Comparison of ENCODE assay signal across 11 cellular contexts in genomic region chr17:59757043-59757824, GRCh38. TPM values are rescaled to one million over a fixed set of nuclear protein-coding genes. Genes with fewer than 3 reads are reported as not detected.
DNase-seq lines count a peak whose midpoint lies in the region; ATAC-seq and TF ChIP-seq lines count a peak whose summit lies in the region.
"Had no signal": no experiment of that assay in that cellular context is flagged by ENCODE, and none has a peak within 500 bp of the region (broad histone marks: within the 10 kb centered on the region; RNA-seq: fewer than 3 reads in every experiment).

No MANE protein-coding gene starts in this region.

- CTCF ChIA-PET in T-cell (lab: Charles Lee): interaction anchor here in 1 of 2 donors (0.6 to 1.0 kb wide), 3 partner anchors 103 to 1089 kb away, joined by 3 to 5 read pairs (median 3); no protein-coding TSS in a partner anchor

- H3K4me1 ChIP-seq in heart right ventricle: peaks cover 0 to 69% (median 5%) of the 10 kb centered on the region in 9 donors

- ATAC-seq in T-cell (replicated peaks in 1 of 4) (no peak), heart right ventricle (no peak), GM21529 (IDR thresholded peaks at IDR 0.05; ENCODE audit: unreplicated experiment) (no peak)

- peaks cover 80% of the 10 kb centered on the region for H3K4me1 Mint-ChIP-seq in HFFc6 (ENCODE audit: low read depth)
- H3K4me1 Mint-ChIP-seq in T-cell: peaks cover 26 to 48% (median 48%) of the 10 kb centered on the region in 3 donors
- H3K4me1 Mint-ChIP-seq in glutamatergic neuron (ENCODE audit: low read depth, unreplicated experiment): no peaks in the 10 kb centered on the region

- H3K27me3 Mint-ChIP-seq in HFFc6 (ENCODE audit: insufficient read depth) (no peaks in the 10 kb centered on the region), T-cell (no peaks in the 10 kb centered on the region), glutamatergic neuron (ENCODE audit: unreplicated experiment) (no peaks in the 10 kb centered on the region)

- 65 to 69% methylated on average over 1 of the region's 1 CpG for WGBS in heart right ventricle, 2 donors

- H3K27ac Mint-ChIP-seq in HFFc6 (peak overlapping the region; percentile 78), T-cell (peak overlapping the region; percentile 74 to 86), glutamatergic neuron (ENCODE audit: unreplicated experiment) (no peak overlapping the region)

- peaks cover 22% of the 10 kb centered on the region for H3K36me3 Mint-ChIP-seq in HFFc6 (ENCODE audit: low read depth)
- peaks cover 21% of the 10 kb centered on the region for H3K36me3 Mint-ChIP-seq in T-cell
- H3K36me3 Mint-ChIP-seq in glutamatergic neuron (ENCODE audit: unreplicated experiment): peaks cover 5% of the 10 kb centered on the region

- H3K9me3 ChIP-seq in heart right ventricle: peaks cover 0 to 8% (median 0%) of the 10 kb centered on the region in 11 donors

- H3K9me3 Mint-ChIP-seq in HFFc6 (no peaks in the 10 kb centered on the region), T-cell (peaks cover 0 to 5% (median 4%) of the 10 kb centered on the region in 3 donors), glutamatergic neuron (ENCODE audit: unreplicated experiment) (no peaks in the 10 kb centered on the region)

- H3K4me3 ChIP-seq in skin epidermis (no peak overlapping the region), heart right ventricle (no peak overlapping the region)

- peak overlapping the region; percentile 18; the same call in 1 of the 2 replicates for H3K4me3 Mint-ChIP-seq in HFFc6
- H3K4me3 Mint-ChIP-seq in T-cell: no peak overlapping the region
- no peak overlapping the region for H3K4me3 Mint-ChIP-seq in glutamatergic neuron (ENCODE audit: unreplicated experiment)
- H3K4me3 Mint-ChIP-seq: neural crest cell had no signal

- no peak for DNase-seq in HFFc6
- no peak for DNase-seq in T-cell
- DNase-seq in epithelial cell of prostate (ENCODE audit: low read depth, low spot score): no peak
- no peak for DNase-seq in heart right ventricle
- no peak for DNase-seq in glutamatergic neuron
- DNase-seq: DMS 273 treated with DMSO at 0.1 percent for 48 hours, NCI-H1436, NCI-H774 had no signal

- intact Hi-C loops in heart right ventricle (cut with DNase I): loop anchor here in 3 of 10 donors (5.0 to 10.0 kb wide), 3 partner anchors 90 to 288 kb away; no protein-coding TSS in a partner anchor

- TF ChIP-seq CTCF in HFFc6 (IDR thresholded peaks at IDR 0.05) (no peak), heart right ventricle (IDR thresholded peaks at IDR 0.05) (no peak), glutamatergic neuron (IDR thresholded peaks at IDR 0.05; ENCODE audit: partially characterized antibody, unreplicated experiment) (no peak)

- POLR2A ChIA-PET in T-cell (lab: Charles Lee): interaction anchor here (0.6 to 0.7 kb wide), 4 partner anchors 12 to 100 kb away, joined by 3 to 10 read pairs (median 4); no protein-coding TSS in a partner anchor

- H3K27ac ChIP-seq in epithelial cell of prostate: peak overlapping the region; percentile 94
- H3K27ac ChIP-seq in skin epidermis: peak overlapping the region in 17 of 21 experiments; percentile 14 to 92 (median 80)
- peak overlapping the region in 2 of 10 donors; percentile 39 to 90 for H3K27ac ChIP-seq in heart right ventricle

- no peaks in the 10 kb centered on the region for H3K27me3 ChIP-seq in heart right ventricle

- H3K36me3 ChIP-seq in heart right ventricle: peaks cover 0 to 45% (median 4%) of the 10 kb centered on the region in 9 donors

RNA-seq across cellular contexts. Expression of gene VMP1, which starts 49.8 kb away (rescaled TPM):
- total RNA-seq in HFFc6 (2021; fragmentation: NEBNext Ultra II Directional; extraction: Animal tissue kit (Norgen Biotek cat#: 25700)): 100 to 1,000 TPM; 121 to 155 (median 149) TPM
- total RNA-seq in T-cell (100 to 1,000 TPM in 2 of 5 donors, 10 to 100 TPM in 3; 93.7 to 104 (median 97.6) TPM), heart right ventricle (10 to 100 TPM; 41.3 to 98.9 (median 51.6) TPM), glutamatergic neuron (ENCODE audit: unreplicated experiment) (64.1 TPM)
- polyA plus RNA-seq in heart right ventricle: 10 to 100 TPM; 20.5 to 38.1 TPM

RNA-seq across cellular contexts. Expression of gene PTRH2, which starts 50.0 kb away (rescaled TPM):
- 10 to 100 TPM; 20.7 to 31.8 (median 23.0) TPM for total RNA-seq in HFFc6 (2021; fragmentation: NEBNext Ultra II Directional; extraction: Animal tissue kit (Norgen Biotek cat#: 25700))
- total RNA-seq in T-cell: 10 to 100 TPM in 3 of 5 donors, 1 to 10 TPM in 2; 5.4 to 18.8 (median 15.3) TPM
- 10 to 100 TPM in 3 of 10 donors, 1 to 10 TPM in 7; 7.5 to 13.8 (median 9.1) TPM for total RNA-seq in heart right ventricle
- polyA plus RNA-seq in heart right ventricle: 10 to 100 TPM; 21.7 to 23.6 TPM
- 18.6 TPM for total RNA-seq in glutamatergic neuron (ENCODE audit: unreplicated experiment)
